20 cellular contexts compared by ENCODE assay signal in genomic region chr2:234998404-234999211, GRCh38. TPM values are rescaled to one million over a fixed set of nuclear protein-coding genes. Genes with fewer than 3 reads are reported as not detected.
DNase-seq lines count a peak whose midpoint lies in the region; ATAC-seq and TF ChIP-seq lines count a peak whose summit lies in the region.
"Had no signal": no experiment of that assay in that cellular context is flagged by ENCODE, and none has a peak within 500 bp of the region (broad histone marks: within the 10 kb centered on the region; RNA-seq: fewer than 3 reads in every experiment).

No MANE protein-coding gene starts in this region.

- peaks cover 61% of the 10 kb centered on the region for H3K36me3 ChIP-seq in osteoblast (ENCODE audit: insufficient read depth, low read length)
- H3K36me3 ChIP-seq: ascending aorta had no signal

- H4K91ac ChIP-seq in H9 (ENCODE audit: insufficient read length, low read depth, low read length), result no peak overlapping the region

- no peak overlapping the region for H3K23ac ChIP-seq in H9 (ENCODE audit: insufficient read length, low read depth, low read length)

- H3K4me1 ChIP-seq in H9 (ENCODE audit: insufficient read depth, low read length) (peaks cover 8% of the 10 kb centered on the region; the same call in 1 of the 2 replicates), osteoblast (ENCODE audit: insufficient read depth, low read length) (peaks cover 48% of the 10 kb centered on the region)

- H3K79me2 ChIP-seq in H9 (ENCODE audit: insufficient read depth, low read length) (peaks cover 2% of the 10 kb centered on the region; the same call in 1 of the 2 replicates), osteoblast (ENCODE audit: insufficient read depth, low read length) (peaks cover 91% of the 10 kb centered on the region)

- H3K4me3 ChIP-seq in fibroblast of villous mesenchyme (ENCODE audit: low read depth, low read length) (no peak overlapping the region), osteoblast (ENCODE audit: insufficient read depth, low read length) (no peak overlapping the region)
- H3K4me3 ChIP-seq: ascending aorta, GM12878, skin epidermis had no signal

- H3K36me3 Mint-ChIP-seq in H9 (ENCODE audit: insufficient read depth in 1 of 3, low read depth in 3 of 3), result peaks cover 13 to 83% (median 76%) of the 10 kb centered on the region in 3 experiments; a peak in 6 of 7 replicates
- H3K36me3 Mint-ChIP-seq: natural killer cell had no signal

- ATAC-seq in HG03039 (IDR thresholded peaks at IDR 0.05; ENCODE audit: unreplicated experiment) (no peak), HG03175 (IDR thresholded peaks at IDR 0.05; ENCODE audit: unreplicated experiment) (no peak), HG03159 (IDR thresholded peaks at IDR 0.05; ENCODE audit: unreplicated experiment) (no peak)
- ATAC-seq: GM12878, natural killer cell had no signal

- no peaks in the 10 kb centered on the region for H3K27me3 Mint-ChIP-seq in H9 (ENCODE audit: low read depth)

- no peak overlapping the region for H2BK20ac ChIP-seq in H9 (ENCODE audit: low read depth, low read length, poor library complexity, severe bottlenecking)

- H3T11ph ChIP-seq in H9 (ENCODE audit: low read length), result no peak overlapping the region

- no peak overlapping the region for H2BK12ac ChIP-seq in H9 (ENCODE audit: insufficient read length, low read depth, low read length)

- no peak overlapping the region for H3K56ac ChIP-seq in H9 (ENCODE audit: insufficient read length, low read depth, low read length)

- no peak overlapping the region for H2BK120ac ChIP-seq in H9 (ENCODE audit: low read depth, low read length, poor library complexity, severe bottlenecking)

- H3K23me2 ChIP-seq in H9 (ENCODE audit: insufficient read length, low read depth, low read length, poor library complexity, severe bottlenecking), result no peaks in the 10 kb centered on the region

- H2AFZ ChIP-seq in H9 (ENCODE audit: low read length) (no peak overlapping the region), osteoblast (ENCODE audit: low read length) (no peak overlapping the region)

- H3K79me1 ChIP-seq in H9 (ENCODE audit: insufficient read depth, low read depth, low read length, poor library complexity, severe bottlenecking), result no peaks in the 10 kb centered on the region

- H3K9me3 Mint-ChIP-seq in H9, result no peaks in the 10 kb centered on the region; a peak in 1 of 5 replicates
- H3K9me3 Mint-ChIP-seq: activated T-helper 2 cell treated with anti-CD3 and anti-CD28 coated beads, Interferon-gamma antibody, Interleukin-2, Interleukin-4, amounts not matched to agents 10 μg/mL and 5 μg/mL and 100 μg/mL, durations not matched to agents 14 hours and 24 hours and 36 hours; natural killer cell had no signal

- H2BK15ac ChIP-seq in H9 (ENCODE audit: low read depth, low read length), result no peak overlapping the region

- no peak overlapping the region for H3K9ac ChIP-seq in H9 (ENCODE audit: extremely low read depth, insufficient read length, low read length)

- WGBS in H9 (ENCODE audit: extremely low coverage, insufficient read length, low lambda C conversion rate), result no CpG with 5 or more reads among the region's 29 CpGs

- TF ChIP-seq CTCF in H9 (conservative IDR thresholded peaks at IDR 0.05) (no peak), fibroblast of villous mesenchyme (IDR thresholded peaks at IDR 0.05; ENCODE audit: insufficient read depth, low read depth, low read length) (no peak), osteoblast (IDR thresholded peaks at IDR 0.05; ENCODE audit: extremely low read depth, low read depth, low read length) (no peak)

- H3K18ac ChIP-seq in H9 (ENCODE audit: insufficient read length, low read depth, low read length), result no peak overlapping the region

- H3K14ac ChIP-seq in H9 (ENCODE audit: insufficient read depth, low read length), result no peak overlapping the region

- H4K5ac ChIP-seq in H9 (ENCODE audit: insufficient read length, low read depth, low read length), result no peak overlapping the region

- no peak overlapping the region for H3K4me3 Mint-ChIP-seq in H9
- H3K4me3 Mint-ChIP-seq: B cell, natural killer cell had no signal

- H4K8ac ChIP-seq in H9 (replicated peaks; ENCODE audit: insufficient read length, low read depth, low read length), result no peak overlapping the region

- no peaks in the 10 kb centered on the region for H3K9me3 ChIP-seq in H9 (ENCODE audit: control insufficient read depth, low read depth, low read length)
- H3K9me3 ChIP-seq in osteoblast (ENCODE audit: low read depth, low read length), result no peaks in the 10 kb centered on the region
- H3K9me3 ChIP-seq: ascending aorta had no signal

- no peaks in the 10 kb centered on the region for H4K20me1 ChIP-seq in H9 (ENCODE audit: control insufficient read depth, insufficient read depth, insufficient read length)
- peaks cover 24% of the 10 kb centered on the region for H4K20me1 ChIP-seq in osteoblast (ENCODE audit: insufficient read depth, low read length)

- no peak overlapping the region for H3K4me2 ChIP-seq in H9 (ENCODE audit: insufficient read depth, insufficient read length, low read length)
- no peak overlapping the region for H3K4me2 ChIP-seq in osteoblast (ENCODE audit: insufficient read depth, low read length)

- H2BK5ac ChIP-seq in H9 (ENCODE audit: insufficient read length, low read length), result no peak overlapping the region

- peaks cover 77 to 85% of the 10 kb centered on the region in 2 experiments for H3K4me1 Mint-ChIP-seq in H9
- H3K4me1 Mint-ChIP-seq: natural killer cell had no signal

- H3K27ac ChIP-seq in H9 (ENCODE audit: insufficient read length, low read depth, low read length) (no peak overlapping the region), osteoblast (ENCODE audit: low read depth, low read length) (peak overlapping the region; percentile 51)
- H3K27ac ChIP-seq: ascending aorta, skin epidermis had no signal

- no peak overlapping the region for H3K4ac ChIP-seq in H9 (ENCODE audit: low read depth, low read length)

- peak overlapping the region; percentile 57 for H2AK5ac ChIP-seq in H9 (ENCODE audit: insufficient read length, low read length)

- H3K27me3 ChIP-seq in H9 (ENCODE audit: insufficient read depth, low read length) (no peaks in the 10 kb centered on the region), osteoblast (ENCODE audit: insufficient read depth, low read length) (no peaks in the 10 kb centered on the region)
- H3K27me3 ChIP-seq: ascending aorta had no signal

- DNase-seq in H9 (no peak), RPMI7951 (ENCODE audit: low read depth) (peak; percentile 54), fibroblast of villous mesenchyme (ENCODE audit: low read depth) (peak; percentile 53), osteoblast (ENCODE audit: insufficient read length, low spot score, missing footprints) (peak; percentile 86), NCI-H774 (lab: John Stamatoyannopoulos, UW) (no peak)
- DNase-seq: DND-41, GOT3, kidney glomerular epithelial cell, natural killer cell, NCI-H1092, NCI-H446 had no signal

- peak overlapping the region; percentile 3 to 93 (median 50); a peak in 4 of 7 replicates for H3K27ac Mint-ChIP-seq in H9
- H3K27ac Mint-ChIP-seq: activated T-helper 2 cell treated with anti-CD3 and anti-CD28 coated beads, Interferon-gamma antibody, Interleukin-2, Interleukin-4, amounts not matched to agents 10 μg/mL and 5 μg/mL and 100 μg/mL, durations not matched to agents 14 hours and 24 hours and 36 hours; B cell; natural killer cell had no signal

RNA-seq across cellular contexts. Expression of gene SH3BP4, which starts 46.8 kb away (rescaled TPM):
- total RNA-seq in H9 (2021) (88.5 and 93.8 TPM in 2 replicates), fibroblast of villous mesenchyme (92.1 and 115 TPM in 2 replicates), osteoblast (113 and 121 TPM in 2 replicates)
- total RNA-seq in RPMI7951 (2014; rRNA removed; shearing (Covaris generic)), result 75.8 and 86.6 TPM in 2 replicates
- total RNA-seq: T-helper 2 cell treated with Interferon-gamma antibody and Interleukin-4, amounts not matched to agents 100 ng/mL and 5 ng/mL, for 36 hours had no signal

Comparison
In these comparisons a context has a peak if more than half of its experiments do, and no peak if none do; other contexts are left out.
1. DNase-seq: peak in RPMI7951 (single experiment), fibroblast of villous mesenchyme (single experiment) and osteoblast (single experiment); none in H9 (single experiment) and NCI-H774 (single experiment).